ENCODE assay signal across 8 cellular contexts in the genomic region with DNA sequence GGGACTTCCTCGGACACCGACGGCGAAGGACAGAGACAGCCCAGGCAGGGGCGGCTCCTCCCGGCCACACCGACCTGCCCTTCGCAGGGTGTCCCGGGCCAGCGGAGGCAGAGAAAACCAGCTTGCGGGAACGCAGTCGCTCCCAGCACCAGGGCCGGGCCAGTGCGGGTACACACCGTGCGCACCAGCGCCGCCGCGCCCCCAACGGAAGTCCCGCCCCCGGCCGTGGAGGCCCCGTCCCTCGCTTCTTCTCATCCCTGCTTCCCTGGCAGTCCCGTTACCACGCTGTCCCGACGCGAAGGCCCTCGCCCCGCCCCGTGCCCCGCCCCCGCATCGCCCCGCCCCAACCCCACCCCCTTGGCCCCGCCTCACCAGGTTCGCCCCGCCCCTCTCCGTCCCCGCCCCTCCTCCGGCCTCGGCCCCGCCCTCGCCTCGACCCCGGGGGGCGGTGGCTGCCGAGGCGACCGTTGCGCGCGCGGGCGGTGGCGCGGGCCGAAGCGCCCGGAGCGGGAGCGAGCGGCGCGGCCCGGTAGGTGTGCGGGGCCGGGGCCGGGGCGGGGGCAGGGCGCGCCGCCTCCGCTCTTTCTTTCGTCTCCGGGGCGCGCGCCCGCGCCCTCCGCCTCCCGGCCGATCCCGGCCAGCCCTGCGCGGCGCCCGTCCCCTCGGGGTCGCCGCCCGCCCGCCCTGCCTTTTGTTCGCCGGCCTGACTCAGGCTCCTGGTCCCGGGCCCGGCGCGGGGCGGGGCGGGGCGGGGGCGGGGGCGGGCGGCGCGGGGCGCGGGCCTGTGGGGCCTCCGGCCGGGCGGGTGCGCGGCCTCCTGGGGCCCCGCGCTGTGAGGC. TPM values are rescaled to one million over a fixed set of nuclear protein-coding genes. Genes with fewer than 3 reads are reported as not detected.
A peak's percentile ranks its signal among the peaks of the same experiment; 100 is the strongest.
DNase-seq lines count a peak whose midpoint lies in the region; ATAC-seq and TF ChIP-seq lines count a peak whose summit lies in the region.

Gene RGS12, plus strand, starts transcription at position 451 of the 839 bp plus-strand sequence. CDS start 23,150 bp downstream, outside the sequence.

- TF ChIP-seq CTCF in Calu3 (IDR thresholded peaks at IDR 0.05; ENCODE audit: unreplicated experiment) (no peak), fibroblast of mammary gland (conservative IDR thresholded peaks at IDR 0.05; ENCODE audit: control insufficient read depth, insufficient read depth, low read depth, low read length) (no peak)

- H3K27me3 Mint-ChIP-seq in Calu3 (ENCODE audit: unreplicated experiment), result no peaks in the 10 kb centered on the region
- H3K27me3 Mint-ChIP-seq in activated T-helper 2 cell treated with anti-CD3 and anti-CD28 coated beads, Interferon-gamma antibody, Interleukin-2, Interleukin-4, amounts not matched to agents 10 μg/mL and 5 μg/mL and 100 μg/mL, durations not matched to agents 14 hours and 24 hours and 36 hours (ENCODE audit: low read depth), result peaks cover 38% of the 10 kb centered on the region
- peaks cover 8 to 27% (median 15%) of the 10 kb centered on the region in 5 donors for H3K27me3 Mint-ChIP-seq in naive thymus-derived CD8-positive, alpha-beta T cell
- peaks cover 9% of the 10 kb centered on the region for H3K27me3 Mint-ChIP-seq in stimulated activated memory B cell treated with anti-CD40 and anti-IgM and Interleukin-4, amounts not matched to agents 10 μg/mL and 1 μg/mL and 100 μg/mL, for 72 hours

- peaks cover 16% of the 10 kb centered on the region for H3K36me3 Mint-ChIP-seq in Calu3 (ENCODE audit: insufficient read depth, unreplicated experiment)
- no peaks in the 10 kb centered on the region for H3K36me3 Mint-ChIP-seq in activated T-helper 2 cell treated with anti-CD3 and anti-CD28 coated beads, Interferon-gamma antibody, Interleukin-2, Interleukin-4, amounts not matched to agents 10 μg/mL and 5 μg/mL and 100 μg/mL, durations not matched to agents 14 hours and 24 hours and 36 hours (ENCODE audit: low read depth)
- peaks cover 0 to 4% (median 4%) of the 10 kb centered on the region in 3 donors for H3K36me3 Mint-ChIP-seq in naive thymus-derived CD8-positive, alpha-beta T cell
- H3K36me3 Mint-ChIP-seq in stimulated activated memory B cell treated with anti-CD40 and anti-IgM and Interleukin-4, amounts not matched to agents 10 μg/mL and 1 μg/mL and 100 μg/mL, for 72 hours, result no peaks in the 10 kb centered on the region

- in situ Hi-C loops in KBM-7 (cut with MboI; ENCODE audit: low pct_unique_long_range_greater_than_20kb, low sequenced_read_pairs), result no loop called here

- peak within 1 kb of the TSS; percentile 72 for H3K4me3 ChIP-seq in fibroblast of mammary gland (ENCODE audit: control insufficient read depth, low read depth, low read length)

- peaks cover 20% of the 10 kb centered on the region for H3K4me1 Mint-ChIP-seq in Calu3 (ENCODE audit: low read depth, unreplicated experiment)
- H3K4me1 Mint-ChIP-seq in activated T-helper 2 cell treated with anti-CD3 and anti-CD28 coated beads, Interferon-gamma antibody, Interleukin-2, Interleukin-4, amounts not matched to agents 10 μg/mL and 5 μg/mL and 100 μg/mL, durations not matched to agents 14 hours and 24 hours and 36 hours (ENCODE audit: low read depth), result peaks cover 10% of the 10 kb centered on the region
- H3K4me1 Mint-ChIP-seq in naive thymus-derived CD8-positive, alpha-beta T cell, result peaks cover 14 to 35% (median 19%) of the 10 kb centered on the region in 4 donors
- peaks cover 16% of the 10 kb centered on the region for H3K4me1 Mint-ChIP-seq in stimulated activated memory B cell treated with anti-CD40 and anti-IgM and Interleukin-4, amounts not matched to agents 10 μg/mL and 1 μg/mL and 100 μg/mL, for 72 hours

- CTCF ChIA-PET in Calu3 (lab: Charles Lee), result no interaction called here

- peak; percentile 84 for ATAC-seq in GM21619 (IDR thresholded peaks at IDR 0.05; ENCODE audit: unreplicated experiment)
- ATAC-seq in naive thymus-derived CD8-positive, alpha-beta T cell, result peak; percentile 82 to 84
- peak; percentile 87 for ATAC-seq in stimulated activated memory B cell treated with anti-CD40 and anti-IgM and Interleukin-4, amounts not matched to agents 10 μg/mL and 1 μg/mL and 100 μg/mL, for 72 hours

- H3K9me3 Mint-ChIP-seq in Calu3 (ENCODE audit: low read depth, unreplicated experiment), result peaks cover 2% of the 10 kb centered on the region
- no peaks in the 10 kb centered on the region for H3K9me3 Mint-ChIP-seq in activated T-helper 2 cell treated with anti-CD3 and anti-CD28 coated beads, Interferon-gamma antibody, Interleukin-2, Interleukin-4, amounts not matched to agents 10 μg/mL and 5 μg/mL and 100 μg/mL, durations not matched to agents 14 hours and 24 hours and 36 hours
- peaks cover 0 to 8% (median 4%) of the 10 kb centered on the region in 9 donors for H3K9me3 Mint-ChIP-seq in naive thymus-derived CD8-positive, alpha-beta T cell
- peaks cover 3% of the 10 kb centered on the region for H3K9me3 Mint-ChIP-seq in stimulated activated memory B cell treated with anti-CD40 and anti-IgM and Interleukin-4, amounts not matched to agents 10 μg/mL and 1 μg/mL and 100 μg/mL, for 72 hours

- DNase-seq in Calu3 (peak; percentile 93), KBM-7 (peak; percentile 91), RPMI7951 (ENCODE audit: low read depth) (peak; percentile 89), fibroblast of mammary gland (ENCODE audit: low read depth) (peak; percentile 89)
- DNase-seq in activated T-helper 2 cell treated with anti-CD3 and anti-CD28 coated beads, Interferon-gamma antibody, Interleukin-2, Interleukin-4, amounts not matched to agents 10 μg/mL and 5 μg/mL and 100 μg/mL, durations not matched to agents 14 hours and 24 hours and 36 hours (ENCODE audit: low spot score), result peak; percentile 82
- DNase-seq in naive thymus-derived CD8-positive, alpha-beta T cell, result peak; percentile 55 to 85 (median 72)

- POLR2A ChIA-PET in naive thymus-derived CD8-positive, alpha-beta T cell (lab: Charles Lee), result interaction anchor here (1.3 kb wide), 1 partner anchor 10 kb away, joined by 5 read pairs; no protein-coding TSS in a partner anchor

- intact Hi-C loops in Calu3 (cut with micrococcal nuclease; ENCODE audit: unreplicated experiment), result no loop called here
- intact Hi-C loops in activated T-helper 2 cell treated with anti-CD3 and anti-CD28 coated beads, Interferon-gamma antibody, Interleukin-2, Interleukin-4, amounts not matched to agents 10 μg/mL and 5 μg/mL and 100 μg/mL, durations not matched to agents 14 hours and 24 hours and 36 hours (cut with micrococcal nuclease), result loop anchor here (1.0 to 10.0 kb wide), 4 partner anchors 90 to 1030 kb away; partner anchors contain the start of genes CFAP99, HTT, HTT-AS and MXD4

- peak within 1 kb of the TSS; percentile 94 for H3K4me3 Mint-ChIP-seq in Calu3 (ENCODE audit: low read depth, unreplicated experiment)
- H3K4me3 Mint-ChIP-seq in activated T-helper 2 cell treated with anti-CD3 and anti-CD28 coated beads, Interferon-gamma antibody, Interleukin-2, Interleukin-4, amounts not matched to agents 10 μg/mL and 5 μg/mL and 100 μg/mL, durations not matched to agents 14 hours and 24 hours and 36 hours (ENCODE audit: low read depth), result peak within 1 kb of the TSS; percentile 88
- H3K4me3 Mint-ChIP-seq in naive thymus-derived CD8-positive, alpha-beta T cell, result peak within 1 kb of the TSS; percentile 85 to 97 (median 90)
- peak within 1 kb of the TSS; percentile 88 for H3K4me3 Mint-ChIP-seq in stimulated activated memory B cell treated with anti-CD40 and anti-IgM and Interleukin-4, amounts not matched to agents 10 μg/mL and 1 μg/mL and 100 μg/mL, for 72 hours

- peak within 1 kb of the TSS; percentile 75 for H3K27ac Mint-ChIP-seq in Calu3 (ENCODE audit: unreplicated experiment)
- H3K27ac Mint-ChIP-seq in activated T-helper 2 cell treated with anti-CD3 and anti-CD28 coated beads, Interferon-gamma antibody, Interleukin-2, Interleukin-4, amounts not matched to agents 10 μg/mL and 5 μg/mL and 100 μg/mL, durations not matched to agents 14 hours and 24 hours and 36 hours, result peak within 1 kb of the TSS; percentile 46
- peak within 1 kb of the TSS in 9 of 10 donors; percentile 33 to 94 (median 74) for H3K27ac Mint-ChIP-seq in naive thymus-derived CD8-positive, alpha-beta T cell
- H3K27ac Mint-ChIP-seq in stimulated activated memory B cell treated with anti-CD40 and anti-IgM and Interleukin-4, amounts not matched to agents 10 μg/mL and 1 μg/mL and 100 μg/mL, for 72 hours, result peak within 1 kb of the TSS; percentile 26

- no TSS peak for BruUV-seq in Calu3 (replicated peaks; lab: Mats Ljungman, UMichigan)

RNA-seq across cellular contexts. Expression of gene RGS12, which starts in this region (rescaled TPM):
- 11.1 and 13.9 TPM in 2 replicates for total RNA-seq in Calu3 (2022)
- 7.6 and 9.2 TPM in 2 replicates for total RNA-seq in RPMI7951 (2014; rRNA removed; shearing (Covaris generic))
- total RNA-seq in activated T-helper 2 cell treated with anti-CD3 and anti-CD28 coated beads, Interferon-gamma antibody, Interleukin-2, Interleukin-4, amounts not matched to agents 10 μg/mL and 5 μg/mL and 100 μg/mL, durations not matched to agents 14 hours and 24 hours and 36 hours, result 7.0 and 8.3 TPM in 2 replicates
- total RNA-seq in naive thymus-derived CD8-positive, alpha-beta T cell, result 1 to 10 TPM; 1.2 to 1.6 TPM
- polyA plus RNA-seq in naive thymus-derived CD8-positive, alpha-beta T cell, result 1 to 10 TPM; 2.0 to 2.6 (median 2.1) TPM

Comparison
In these comparisons a context has a peak if more than half of its experiments do, and no peak if none do; other contexts are left out.
1. Peak in every context shown above with its lines: DNase-seq, ATAC-seq and H3K4me3 ChIP-seq.